20 cellular contexts compared by ENCODE assay signal in genomic region chr1:18693256-18694098, GRCh38.
DNase-seq lines count a peak whose midpoint lies in the region; ATAC-seq lines count a peak whose summit lies in the region.
"Had no signal": no experiment of that assay in that cellular context is flagged by ENCODE, and none has a peak within 500 bp of the region (broad histone marks: within the 10 kb centered on the region; RNA-seq: fewer than 3 reads in every experiment).

No MANE protein-coding gene starts in this region.

- intact Hi-C loops in Right ventricle myocardium superior (cut with DNase I), result no loop called here

- no peak overlapping the region for H3K27ac Mint-ChIP-seq in activated CD8-positive, alpha-beta memory T cell treated with anti-CD3 and anti-CD28 coated beads, Interleukin-2, amount 10 ng/mL, durations not matched to agents 7 days and 5 days
- H3K27ac Mint-ChIP-seq: stimulated activated memory B cell treated with anti-CD40 and anti-IgM and Interleukin-4, amounts not matched to agents 10 μg/mL and 1 μg/mL and 100 μg/mL, for 72 hours had no signal

- H3K4me3 ChIP-seq in SJCRH30, result peak overlapping the region; percentile 13; the same call in 1 of the 2 replicates
- H3K4me3 ChIP-seq in skeletal muscle satellite cell (ENCODE audit: low read length), result peak overlapping the region; percentile 55
- H3K4me3 ChIP-seq: mucosa of descending colon, pancreas, skin epidermis, tibial nerve had no signal

- CTCF ChIA-PET in activated CD8-positive, alpha-beta memory T cell treated with anti-CD3 and anti-CD28 coated beads, Interleukin-2, amount 10 ng/mL, durations not matched to agents 7 days and 5 days (lab: Charles Lee), result no interaction called here

- H3K9me3 Mint-ChIP-seq in activated CD8-positive, alpha-beta memory T cell treated with anti-CD3 and anti-CD28 coated beads, Interleukin-2, amount 10 ng/mL, durations not matched to agents 7 days and 5 days (ENCODE audit: low read depth), result no peaks in the 10 kb centered on the region
- H3K9me3 Mint-ChIP-seq: stimulated activated memory B cell treated with anti-CD40 and anti-IgM and Interleukin-4, amounts not matched to agents 10 μg/mL and 1 μg/mL and 100 μg/mL, for 72 hours had no signal

- H3K36me3 ChIP-seq in SJCRH30 (no peaks in the 10 kb centered on the region), skeletal muscle satellite cell (ENCODE audit: insufficient read depth, low read length) (no peaks in the 10 kb centered on the region)
- H3K36me3 ChIP-seq: pancreas, tibial nerve had no signal

- peaks cover 10% of the 10 kb centered on the region for H3K27me3 Mint-ChIP-seq in activated CD8-positive, alpha-beta memory T cell treated with anti-CD3 and anti-CD28 coated beads, Interleukin-2, amount 10 ng/mL, durations not matched to agents 7 days and 5 days

- DNase-seq in DMS 273 (lab: John Stamatoyannopoulos, UW; ENCODE audit: unreplicated experiment) (peak; percentile 62), DMS 273 treated with DMSO at 0.1 percent for 48 hours (lab: John Stamatoyannopoulos, UW) (no peak), SJCRH30 (peak; percentile 94 to 96), iPS-NIHi11 (ENCODE audit: low spot score) (peak; percentile 82), Right ventricle myocardium superior (no peak), GOT3 (lab: John Stamatoyannopoulos, UW) (no peak)
- DNase-seq in activated CD8-positive, alpha-beta memory T cell treated with anti-CD3 and anti-CD28 coated beads, Interleukin-2, amount 10 ng/mL, durations not matched to agents 7 days and 5 days, result no peak
- DNase-seq: activated CD8-positive, alpha-beta memory T cell treated with anti-CD3 and anti-CD28 coated beads, Interleukin-2, amount 50 U/mL, for 4 hours; anterior cingulate cortex; mucosa of descending colon; NCI-H1092 treated with DMSO at 0.1 percent for 48 hours; NCI-H2107; NK-92 treated with Interleukin-12 subunit alpha and Interleukin-12 subunit beta, amount 100 ng/mL, for 24 hours; pancreas; SHP77 treated with DMSO at 0.1 percent for 48 hours had no signal

- H3K9me3 ChIP-seq in SJCRH30 (replicated peaks) (no peaks in the 10 kb centered on the region), skeletal muscle satellite cell (replicated peaks; ENCODE audit: low read length) (no peaks in the 10 kb centered on the region)
- H3K9me3 ChIP-seq: mucosa of descending colon, pancreas, tibial nerve had no signal

- H3K4me1 Mint-ChIP-seq in activated CD8-positive, alpha-beta memory T cell treated with anti-CD3 and anti-CD28 coated beads, Interleukin-2, amount 10 ng/mL, durations not matched to agents 7 days and 5 days, result no peaks in the 10 kb centered on the region
- H3K4me1 Mint-ChIP-seq: stimulated activated memory B cell treated with anti-CD40 and anti-IgM and Interleukin-4, amounts not matched to agents 10 μg/mL and 1 μg/mL and 100 μg/mL, for 72 hours had no signal

- H3K4me1 ChIP-seq in SJCRH30 (peaks cover 13% of the 10 kb centered on the region), skeletal muscle satellite cell (ENCODE audit: control insufficient read depth, insufficient read depth, low read length) (peaks cover 5% of the 10 kb centered on the region)
- H3K4me1 ChIP-seq: pancreas, tibial nerve had no signal

- ATAC-seq in Right ventricle myocardium superior (ENCODE audit: poor library complexity), result no peak
- no peak for ATAC-seq in activated CD8-positive, alpha-beta memory T cell treated with anti-CD3 and anti-CD28 coated beads, Interleukin-2, amount 10 ng/mL, durations not matched to agents 7 days and 5 days
- ATAC-seq: mucosa of descending colon; pancreas; stimulated activated memory B cell treated with anti-CD40 and anti-IgM and Interleukin-4, amounts not matched to agents 10 μg/mL and 1 μg/mL and 100 μg/mL, for 72 hours had no signal

- H3K4me2 ChIP-seq in skeletal muscle satellite cell (ENCODE audit: low read length), result peak overlapping the region; percentile 69

- no peak overlapping the region for H3K4me3 Mint-ChIP-seq in activated CD8-positive, alpha-beta memory T cell treated with anti-CD3 and anti-CD28 coated beads, Interleukin-2, amount 10 ng/mL, durations not matched to agents 7 days and 5 days
- H3K4me3 Mint-ChIP-seq: stimulated activated memory B cell treated with anti-CD40 and anti-IgM and Interleukin-4, amounts not matched to agents 10 μg/mL and 1 μg/mL and 100 μg/mL, for 72 hours had no signal

- H3K27ac ChIP-seq in SJCRH30, result peak overlapping the region; percentile 85
- H3K27ac ChIP-seq: 22Rv1, pancreas, skin epidermis, tibial nerve had no signal

- no peaks in the 10 kb centered on the region for H3K27me3 ChIP-seq in SJCRH30
- peaks cover 11% of the 10 kb centered on the region for H3K27me3 ChIP-seq in skeletal muscle satellite cell (ENCODE audit: control insufficient read depth, insufficient read depth, low read length)
- H3K27me3 ChIP-seq: pancreas had no signal

- no peak overlapping the region for H3K9ac ChIP-seq in skeletal muscle satellite cell (ENCODE audit: low read depth, low read length)

- H3K36me3 Mint-ChIP-seq in activated CD8-positive, alpha-beta memory T cell treated with anti-CD3 and anti-CD28 coated beads, Interleukin-2, amount 10 ng/mL, durations not matched to agents 7 days and 5 days, result no peaks in the 10 kb centered on the region
- H3K36me3 Mint-ChIP-seq: stimulated activated memory B cell treated with anti-CD40 and anti-IgM and Interleukin-4, amounts not matched to agents 10 μg/mL and 1 μg/mL and 100 μg/mL, for 72 hours had no signal

Comparison
In these comparisons a context has a peak if more than half of its experiments do, and no peak if none do; other contexts are left out.
1. DNase-seq: peak in DMS 273 (single experiment), SJCRH30 (2 of 2) and iPS-NIHi11 (single experiment); none in DMS 273 treated with DMSO at 0.1 percent for 48 hours (single experiment), Right ventricle myocardium superior (single experiment), activated CD8-positive, alpha-beta memory T cell treated with anti-CD3 and anti-CD28 coated beads, Interleukin-2, amount 10 ng/mL, durations not matched to agents 7 days and 5 days (single experiment) and GOT3 (single experiment).